ENCODE assay signal across 7 cellular contexts in the genomic region with DNA sequence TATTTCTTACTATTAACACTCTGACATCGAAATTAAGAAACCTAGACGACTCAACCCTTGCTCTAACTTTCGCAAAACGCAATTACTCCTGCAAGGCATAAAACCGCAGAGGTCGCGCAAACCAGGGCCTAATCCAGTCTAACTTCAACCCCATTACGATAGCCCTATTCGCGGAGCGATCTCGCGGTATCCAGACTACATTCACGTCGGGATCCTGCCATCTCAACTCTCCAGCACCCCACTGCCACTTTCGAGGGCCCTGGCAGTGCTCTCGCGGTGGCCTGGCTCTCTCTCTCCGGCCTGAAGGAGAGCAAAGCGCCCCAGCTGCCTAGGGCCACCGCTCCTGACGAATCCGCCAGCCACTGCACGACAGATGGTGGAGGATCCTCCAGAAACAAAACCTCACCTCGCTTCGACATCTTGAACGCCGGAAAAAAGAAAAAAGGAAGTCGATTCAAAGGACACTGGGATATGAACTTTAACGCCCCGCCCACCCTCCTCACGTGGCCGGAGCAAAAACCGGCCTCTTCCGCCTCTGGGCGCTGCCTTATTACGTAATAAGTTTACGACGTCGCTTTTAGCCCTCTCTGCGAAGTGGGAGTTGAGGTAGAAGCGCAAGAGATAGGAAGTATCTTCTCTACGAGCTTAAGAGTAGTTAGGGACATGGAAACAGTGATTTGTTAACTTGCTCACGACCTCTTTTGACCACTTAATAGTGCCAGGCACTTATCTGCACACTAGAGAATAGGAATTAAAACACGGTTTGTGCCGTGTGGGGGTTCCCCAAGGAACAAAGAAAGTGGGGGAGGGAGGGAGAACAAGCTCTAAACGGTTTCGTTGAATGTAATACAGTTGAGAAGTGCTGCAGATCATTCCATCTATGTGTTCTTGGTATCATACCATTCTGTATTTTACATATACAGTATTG. TPM values are rescaled to one million over a fixed set of nuclear protein-coding genes. Genes with fewer than 3 reads are reported as not detected.
A peak's percentile ranks its signal among the peaks of the same experiment; 100 is the strongest.
DNase-seq lines count a peak whose midpoint lies in the region; ATAC-seq and TF ChIP-seq lines count a peak whose summit lies in the region.

A gene (minus strand): TSS at position 430 of the 928 bp plus-strand sequence. CDS start 11 bp downstream, at position 419.

- peaks cover 11% of the 10 kb centered on the region for H3K27me3 Mint-ChIP-seq in brain

- H3K4me3 ChIP-seq in iPS-11a (ENCODE audit: low read depth, low read length) (peak within 1 kb of the TSS; percentile 99), skeletal muscle cell (ENCODE audit: low read depth, low read length) (peak within 1 kb of the TSS; percentile 82)

- H3K9me3 Mint-ChIP-seq in brain, result no peaks in the 10 kb centered on the region

- ATAC-seq in HG03066 (IDR thresholded peaks at IDR 0.05; ENCODE audit: low read depth, unreplicated experiment), result peak; percentile 76

- peaks cover 49% of the 10 kb centered on the region for H3K36me3 Mint-ChIP-seq in brain

- no peak for TF ChIP-seq CTCF in brain (conservative IDR thresholded peaks at IDR 0.05)

- peak; percentile 97 for TF ChIP-seq POLR2A in GM18526 (IDR thresholded peaks at IDR 0.05; ENCODE audit: extremely low read depth, insufficient read length)

- peak within 1 kb of the TSS; percentile 97 to 99 (median 99) for H3K4me3 Mint-ChIP-seq in brain

- H3K4me1 Mint-ChIP-seq in brain, result peaks cover 46% of the 10 kb centered on the region

- DNase-seq in NCI-H2171 (lab: John Stamatoyannopoulos, UW) (peak; percentile 98), UCSD-AML1 (lab: John Stamatoyannopoulos, UW; ENCODE audit: unreplicated experiment) (peak; percentile 91), skeletal muscle cell (ENCODE audit: low read depth) (peak; percentile 84)

- H3K27ac Mint-ChIP-seq in brain, result peak within 1 kb of the TSS; percentile 98 to 100 (median 99)

RNA-seq across cellular contexts. Expression of the gene that starts here (rescaled TPM):
- 2,078 TPM for polyA plus RNA-seq in brain (ENCODE audit: insufficient read depth, low read depth, low replicate concordance)

Comparison
In these comparisons a context has a peak if more than half of its experiments do, and no peak if none do; other contexts are left out.
1. Peak in every context shown above with its lines: DNase-seq, ATAC-seq and H3K4me3 ChIP-seq.